28 cellular contexts compared by ENCODE assay signal in the genomic region with DNA sequence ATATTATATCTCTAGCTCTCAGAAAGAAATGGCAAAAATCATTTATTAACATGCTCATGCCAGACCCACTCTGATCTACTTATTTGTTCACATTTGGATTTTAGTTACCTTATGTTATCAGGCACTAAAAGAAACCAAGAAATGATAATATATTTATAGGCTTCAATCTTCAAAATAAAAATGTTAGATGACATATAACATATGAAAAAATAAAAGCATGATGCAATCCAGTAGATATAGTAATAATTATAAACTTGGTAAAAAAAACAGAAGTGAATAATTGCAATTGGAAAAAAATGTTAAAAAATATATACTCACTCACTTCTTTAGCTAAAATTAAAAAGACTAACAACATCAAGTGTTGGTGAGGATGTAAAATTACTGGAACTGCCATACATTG.
"Had no signal": no experiment of that assay in that cellular context is flagged by ENCODE, and none has a peak within 500 bp of the region (broad histone marks: within the 10 kb centered on the region; RNA-seq: fewer than 3 reads in every experiment).

No MANE protein-coding gene starts in this region.

- H3K79me2 ChIP-seq: parathyroid adenoma had no signal

- DNase-seq: natural killer cell; occipital lobe; ovary; posterior cingulate gyrus; psoas muscle; right cardiac atrium; spleen; stimulated activated CD4-positive, alpha-beta T cell treated with anti-CD3 and anti-CD28 coated beads, Interleukin-12 subunit alpha, Interleukin-12 subunit beta, amount 100 ng/mL, for 4 hours; stimulated activated CD4-positive, alpha-beta T cell treated with anti-CD3 and anti-CD28 coated beads, Interleukin-1b, Interleukin-23, amount 100 ng/mL, for 48 hours; stimulated activated CD4-positive, alpha-beta T cell treated with anti-CD3 and anti-CD28 coated beads, Interleukin-4, amount 100 ng/mL, for 1 hour; stimulated activated CD4-positive, alpha-beta T cell treated with anti-CD3 and anti-CD28 coated beads, Interleukin-4, amount 100 ng/mL, for 4 hours; stimulated activated CD8-positive, alpha-beta memory T cell treated with anti-CD3 and anti-CD28 coated beads, Interleukin-4, amount 100 ng/mL, for 48 hours; stimulated activated naive CD4-positive, alpha-beta T cell; stimulated activated naive CD8-positive, alpha-beta T cell treated with anti-CD3 and anti-CD28 coated beads, Interleukin-15, amount 100 ng/mL, for 72 hours; stimulated activated naive CD8-positive, alpha-beta T cell treated with anti-CD3 and anti-CD28 coated beads, Interleukin-15, Interleukin-2, amounts not matched to agents 100 U/mL and 50 U/mL, for 24 hours; substantia nigra; testis; tibial artery; transverse colon; upper lobe of right lung; uterus had no signal

- H3K4me2 ChIP-seq: neural progenitor cell, smooth muscle cell had no signal

- H3K36me3 ChIP-seq: ovary, spleen, suprapubic skin, tibial artery, transverse colon, upper lobe of right lung, uterus had no signal

- H2AFZ ChIP-seq: neural progenitor cell, parathyroid adenoma had no signal

- H3K4me1 ChIP-seq: parathyroid adenoma, psoas muscle, spleen, suprapubic skin, testis, tibial artery, transverse colon, upper lobe of right lung, uterus had no signal

- H3K27me3 ChIP-seq: neural progenitor cell, ovary, spleen, suprapubic skin, testis, tibial artery, transverse colon, upper lobe of right lung, uterus had no signal

- H3K9ac ChIP-seq: neural progenitor cell, parathyroid adenoma had no signal

- H3K4me3 ChIP-seq: neural progenitor cell, ovary, psoas muscle, skin epidermis, smooth muscle cell, spleen, suprapubic skin, testis, tibial artery, transverse colon, upper lobe of right lung, uterus had no signal

- ATAC-seq: natural killer cell; psoas muscle; right cardiac atrium; sciatic nerve; stimulated activated memory B cell treated with anti-CD40 and anti-IgM and Interleukin-4, amounts not matched to agents 10 μg/mL and 1 μg/mL and 100 μg/mL, for 72 hours; stimulated activated naive CD8-positive, alpha-beta T cell treated with anti-CD3 and anti-CD28 coated beads, Interleukin-15, amount 100 ng/mL, for 72 hours; stimulated activated naive CD8-positive, alpha-beta T cell treated with anti-CD3 and anti-CD28 coated beads, Interleukin-15, Interleukin-2, amounts not matched to agents 100 U/mL and 50 U/mL, for 24 hours; upper lobe of right lung had no signal

- H3K27ac ChIP-seq: ovary, parathyroid adenoma, psoas muscle, skin epidermis, spleen, suprapubic skin, testis, tibial artery, transverse colon, upper lobe of right lung, uterus had no signal

- H3K9me3 ChIP-seq: ovary, suprapubic skin, testis, upper lobe of right lung, uterus had no signal
